In genomic region chr16:27366687-27367462, GRCh38 we compare ENCODE assay signal across 8 cellular contexts. TPM values are rescaled to one million over a fixed set of nuclear protein-coding genes. Genes with fewer than 3 reads are reported as not detected.
DNase-seq lines count a peak whose midpoint lies in the region; ATAC-seq and TF ChIP-seq lines count a peak whose summit lies in the region.

No MANE protein-coding gene starts in this region.

- H3K4me1 Mint-ChIP-seq in MCF 10A (ENCODE audit: insufficient read depth, unreplicated experiment) = peaks cover 6% of the 10 kb centered on the region
- H3K4me1 Mint-ChIP-seq in type B pancreatic cell (ENCODE audit: unreplicated experiment) = peaks cover 3% of the 10 kb centered on the region

- DNase-seq in MCF 10A (ENCODE audit: unreplicated experiment) = no peak
- peak; percentile 34 for DNase-seq in stimulated activated CD8-positive, alpha-beta memory T cell treated with anti-CD3 and anti-CD28 coated beads, Interleukin-12 subunit alpha, Interleukin-12 subunit beta, amount 100 ng/mL, for 4 hours (ENCODE audit: low read depth)
- no peak for DNase-seq in NCI-H2081 (lab: John Stamatoyannopoulos, UW)
- DNase-seq in NCI-H146 (lab: John Stamatoyannopoulos, UW) = no peak
- no peak for DNase-seq in type B pancreatic cell (ENCODE audit: extremely low spot score, unreplicated experiment)

- H3K4me3 Mint-ChIP-seq in MCF 10A (ENCODE audit: unreplicated experiment) (no peak overlapping the region), type B pancreatic cell (no peak overlapping the region)

- peaks cover 21% of the 10 kb centered on the region for H3K36me3 Mint-ChIP-seq in MCF 10A (ENCODE audit: insufficient read depth, unreplicated experiment)
- peaks cover 4% of the 10 kb centered on the region for H3K36me3 Mint-ChIP-seq in type B pancreatic cell

- H3K27ac Mint-ChIP-seq in MCF 10A (ENCODE audit: low read depth, unreplicated experiment) (no peak overlapping the region), type B pancreatic cell (no peak overlapping the region)

- H3K9me3 Mint-ChIP-seq in MCF 10A (ENCODE audit: unreplicated experiment) = peaks cover 7% of the 10 kb centered on the region
- H3K9me3 Mint-ChIP-seq in type B pancreatic cell = no peaks in the 10 kb centered on the region

- ATAC-seq in GM19467 (IDR thresholded peaks at IDR 0.05; ENCODE audit: unreplicated experiment) (peak; percentile 14), HG03457 (IDR thresholded peaks at IDR 0.05; ENCODE audit: unreplicated experiment) (peak; percentile 1), GM18870 (IDR thresholded peaks at IDR 0.05; ENCODE audit: unreplicated experiment) (no peak)

- intact Hi-C loops in MCF 10A (cut with micrococcal nuclease) = no loop called here

- CTCF ChIA-PET in MCF 10A (lab: Yijun Ruan, JAX) = interaction anchor here (0.6 to 6.5 kb wide), 48 partner anchors 9 to 1183 kb away, joined by 3 to 248 read pairs (median 6); no protein-coding TSS in a partner anchor

- POLR2A ChIA-PET in MCF 10A (lab: Yijun Ruan, JAX) = interaction anchor here (0.9 to 3.5 kb wide), 5 partner anchors 51 to 164 kb away, joined by 6 to 17 read pairs (median 8); partner anchors contain the start of gene KDM8

- no peaks in the 10 kb centered on the region for H3K27me3 Mint-ChIP-seq in MCF 10A (ENCODE audit: insufficient read depth, unreplicated experiment)
- H3K27me3 Mint-ChIP-seq in type B pancreatic cell = no peaks in the 10 kb centered on the region

- TF ChIP-seq CTCF in MCF 10A (IDR thresholded peaks at IDR 0.05; ENCODE audit: unreplicated experiment) (no peak), type B pancreatic cell (conservative IDR thresholded peaks at IDR 0.05) (no peak)

- TSS peak; percentile 9 for BruUV-seq in MCF 10A (replicated peaks; lab: Mats Ljungman, UMichigan)

RNA-seq across cellular contexts. Expression of gene IL21R, which starts 35.1 kb away (rescaled TPM):
- total RNA-seq in MCF 10A (2022) (0.15 and 0.21 TPM in 2 replicates), type B pancreatic cell (ENCODE audit: low replicate concordance) (0.29 TPM in 1 of 2 replicates, not detected in the other)

RNA-seq across cellular contexts. Expression of gene IL4R, which starts 53.1 kb away (rescaled TPM):
- 50.4 and 51.9 TPM in 2 replicates for total RNA-seq in MCF 10A (2022)
- total RNA-seq in type B pancreatic cell (ENCODE audit: low replicate concordance) = 12.3 and 22.1 TPM in 2 replicates
